Comparison of ENCODE assay signal across 1 cellular context in the genomic region with DNA sequence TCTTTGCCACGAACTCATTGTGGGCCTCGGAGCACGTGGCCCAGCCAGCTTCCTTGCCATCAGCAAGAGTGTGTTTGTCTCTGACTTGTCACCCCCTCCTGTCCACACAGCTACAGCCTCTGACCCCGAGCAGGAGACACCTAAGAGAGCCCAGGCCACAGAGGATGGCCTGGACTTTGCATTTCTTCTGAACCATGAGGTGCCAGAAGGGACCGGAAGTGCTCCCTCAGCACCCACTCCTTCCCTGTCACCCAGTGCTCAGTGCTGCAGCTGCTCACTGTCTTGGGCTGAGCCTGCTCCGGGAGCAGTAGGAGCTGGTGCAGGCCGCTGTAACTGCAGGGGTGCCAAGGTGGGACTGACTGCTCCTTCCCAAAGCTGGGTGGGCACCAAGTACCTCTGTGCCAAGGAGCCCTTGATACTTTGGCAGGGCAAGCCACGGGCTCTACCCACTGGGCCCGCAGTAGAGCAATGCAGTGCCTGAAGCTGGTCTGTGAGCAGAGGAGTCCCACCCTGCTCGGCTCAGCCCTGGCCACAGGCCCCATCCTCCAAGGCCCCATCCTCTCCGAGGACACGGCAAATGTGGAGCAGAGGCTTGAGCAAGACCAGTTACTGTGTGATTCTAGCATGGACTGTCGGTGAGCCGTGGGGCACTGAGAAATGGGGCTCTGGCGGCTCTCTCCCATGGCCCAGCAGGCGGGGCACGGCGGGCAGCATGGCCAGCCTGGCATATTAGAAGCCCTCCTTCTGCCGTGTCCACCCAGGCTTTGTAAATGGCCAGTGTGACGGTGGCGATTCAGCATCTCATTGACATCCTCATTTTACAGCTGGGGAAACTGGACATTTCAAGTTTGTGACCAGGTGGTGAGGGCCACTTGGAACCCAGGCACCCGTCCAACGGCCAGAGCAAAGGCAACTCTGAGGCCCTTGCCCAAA.
TF ChIP-seq lines count a peak whose summit lies in the region.

No MANE protein-coding gene starts in this region.

TF ChIP-seq in IMR-90, 13 proteins besides CTCF, POLR2A, EP300 and RAD21:
- TF ChIP-seq CHD1 (IDR thresholded peaks at IDR 0.05; ENCODE audit: low read depth, low read length) (no peak), NFE2L2 (IDR thresholded peaks at IDR 0.05; ENCODE audit: low read depth, low read length) (no peak), BHLHE40 (IDR thresholded peaks at IDR 0.05; ENCODE audit: low read depth, low read length) (no peak), MXI1 (IDR thresholded peaks at IDR 0.05; ENCODE audit: borderline replicate concordance, low read depth, low read length) (no peak), MAZ (IDR thresholded peaks at IDR 0.05; ENCODE audit: borderline replicate concordance, low read depth, low read length) (no peak), RCOR1 (IDR thresholded peaks at IDR 0.05; ENCODE audit: insufficient replicate concordance, low read length) (no peak), RFX5 (IDR thresholded peaks at IDR 0.05; ENCODE audit: low read depth, low read length) (no peak), SMC3 (IDR thresholded peaks at IDR 0.05; ENCODE audit: low read depth, low read length) (no peak), CEBPB (IDR thresholded peaks at IDR 0.05; ENCODE audit: low read depth, low read length) (no peak), FOS (IDR thresholded peaks at IDR 0.05; ENCODE audit: low read depth, low read length) (no peak), MAFK (IDR thresholded peaks at IDR 0.05; ENCODE audit: low read depth, low read length) (no peak)
- TF ChIP-seq, protein P1, sequence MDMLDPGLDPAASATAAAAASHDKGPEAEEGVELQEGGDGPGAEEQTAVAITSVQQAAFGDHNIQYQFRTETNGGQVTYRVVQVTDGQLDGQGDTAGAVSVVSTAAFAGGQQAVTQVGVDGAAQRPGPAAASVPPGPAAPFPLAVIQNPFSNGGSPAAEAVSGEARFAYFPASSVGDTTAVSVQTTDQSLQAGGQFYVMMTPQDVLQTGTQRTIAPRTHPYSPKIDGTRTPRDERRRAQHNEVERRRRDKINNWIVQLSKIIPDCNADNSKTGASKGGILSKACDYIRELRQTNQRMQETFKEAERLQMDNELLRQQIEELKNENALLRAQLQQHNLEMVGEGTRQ (IDR thresholded peaks at IDR 0.05; ENCODE audit: low read depth, low read length), result no peak
- TF ChIP-seq, protein P2, sequence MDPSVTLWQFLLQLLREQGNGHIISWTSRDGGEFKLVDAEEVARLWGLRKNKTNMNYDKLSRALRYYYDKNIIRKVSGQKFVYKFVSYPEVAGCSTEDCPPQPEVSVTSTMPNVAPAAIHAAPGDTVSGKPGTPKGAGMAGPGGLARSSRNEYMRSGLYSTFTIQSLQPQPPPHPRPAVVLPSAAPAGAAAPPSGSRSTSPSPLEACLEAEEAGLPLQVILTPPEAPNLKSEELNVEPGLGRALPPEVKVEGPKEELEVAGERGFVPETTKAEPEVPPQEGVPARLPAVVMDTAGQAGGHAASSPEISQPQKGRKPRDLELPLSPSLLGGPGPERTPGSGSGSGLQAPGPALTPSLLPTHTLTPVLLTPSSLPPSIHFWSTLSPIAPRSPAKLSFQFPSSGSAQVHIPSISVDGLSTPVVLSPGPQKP (IDR thresholded peaks at IDR 0.05; ENCODE audit: borderline replicate concordance, low read depth, low read length), result no peak
